In the genomic region with DNA sequence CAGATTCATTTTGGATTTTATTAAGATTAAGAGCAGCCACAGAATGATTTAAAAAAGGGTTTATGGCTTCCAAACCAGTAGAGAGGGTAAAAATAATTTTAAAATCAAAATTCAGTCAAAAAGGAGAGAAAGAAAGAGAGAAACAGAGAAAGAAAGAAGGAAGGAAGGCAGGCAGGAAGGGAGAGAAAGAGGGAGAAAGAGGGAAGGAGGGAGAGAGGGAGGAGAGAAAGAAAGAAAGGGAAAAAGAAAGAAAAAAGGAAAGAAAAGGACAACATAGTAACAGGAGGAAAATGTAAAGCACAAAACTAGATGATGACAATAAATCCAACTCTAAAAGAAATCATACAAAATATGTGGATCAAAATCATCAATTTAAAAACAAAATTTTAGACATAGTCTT, we compare ENCODE assay signal across 8 cellular contexts.
"Had no signal": no experiment of that assay in that cellular context is flagged by ENCODE, and none has a peak within 500 bp of the region (broad histone marks: within the 10 kb centered on the region; RNA-seq: fewer than 3 reads in every experiment).

No MANE protein-coding gene starts in this region.

- DNase-seq: GDM1, GF-D8 had no signal

- ATAC-seq: GM12878 had no signal

- H3K4me3 ChIP-seq: GM12878 had no signal

- FAIRE-seq: G401.6, GM12878, GM12891, GM12892, GM18507, GM19239 had no signal
